9 cellular contexts compared by ENCODE assay signal in genomic region chr2:135960598-135961551, GRCh38.
DNase-seq lines count a peak whose midpoint lies in the region; ATAC-seq and TF ChIP-seq lines count a peak whose summit lies in the region.
"Had no signal": no experiment of that assay in that cellular context is flagged by ENCODE, and none has a peak within 500 bp of the region (broad histone marks: within the 10 kb centered on the region; RNA-seq: fewer than 3 reads in every experiment).

No MANE protein-coding gene starts in this region.

- H3K9me3 Mint-ChIP-seq in activated T-cell treated with anti-CD3 and anti-CD28 coated beads, Interleukin-2, amount 50 U/mL, for 24 hours, result no peaks in the 10 kb centered on the region
- no peaks in the 10 kb centered on the region for H3K9me3 Mint-ChIP-seq in stimulated activated naive CD8-positive, alpha-beta T cell treated with anti-CD3 and anti-CD28 coated beads, Interleukin-15, Interleukin-2, amounts not matched to agents 100 ng/mL and 50 ng/mL, for 24 hours

- H3K9ac ChIP-seq in SK-N-MC (ENCODE audit: insufficient read length), result peak overlapping the region; percentile 66
- H3K9ac ChIP-seq: BLaER1 treated with 17β-estradiol and CSF1 and Interleukin-3, amounts not matched to agents 10 nM and 100 nM had no signal

- peak overlapping the region; percentile 89 for H3K27ac Mint-ChIP-seq in activated T-cell treated with anti-CD3 and anti-CD28 coated beads, Interleukin-2, amount 50 U/mL, for 24 hours
- peak overlapping the region; percentile 64 for H3K27ac Mint-ChIP-seq in stimulated activated naive CD8-positive, alpha-beta T cell treated with anti-CD3 and anti-CD28 coated beads, Interleukin-15, Interleukin-2, amounts not matched to agents 100 ng/mL and 50 ng/mL, for 24 hours

- no peaks in the 10 kb centered on the region for H3K9me3 ChIP-seq in SK-N-MC (ENCODE audit: low read depth, low read length)

- H3K36me3 ChIP-seq in SK-N-MC (ENCODE audit: insufficient read depth, low read length), result peaks cover 22% of the 10 kb centered on the region

- H3K4me3 ChIP-seq in SK-N-MC (peak overlapping the region; percentile 59), fibroblast of mammary gland (ENCODE audit: control insufficient read depth, low read depth, low read length) (no peak overlapping the region)
- H3K4me3 ChIP-seq: BLaER1 treated with 17β-estradiol and CSF1 and Interleukin-3, amounts not matched to agents 10 nM and 100 nM had no signal

- no peak for TF ChIP-seq CTCF in fibroblast of mammary gland (conservative IDR thresholded peaks at IDR 0.05; ENCODE audit: control insufficient read depth, insufficient read depth, low read depth, low read length)

- no peak for DNase-seq in activated T-cell treated with anti-CD3 and anti-CD28 coated beads, Interleukin-2, amount 50 U/mL, for 24 hours
- DNase-seq in activated T-cell treated with anti-CD3 and anti-CD28 coated beads, Interleukin-2, amount 50 U/mL, for 1 hour, result no peak
- DNase-seq in SK-N-MC (ENCODE audit: low read depth, low spot score) (no peak), fibroblast of mammary gland (ENCODE audit: low read depth) (peak; percentile 20)

- ATAC-seq in GM18519 (IDR thresholded peaks at IDR 0.05; ENCODE audit: low FRiP score, unreplicated experiment) (no peak), GM18861 (IDR thresholded peaks at IDR 0.05; ENCODE audit: unreplicated experiment) (no peak), GM18858 (IDR thresholded peaks at IDR 0.05; ENCODE audit: unreplicated experiment) (no peak)

- peaks cover 80% of the 10 kb centered on the region for H3K36me3 Mint-ChIP-seq in activated T-cell treated with anti-CD3 and anti-CD28 coated beads, Interleukin-2, amount 50 U/mL, for 24 hours (ENCODE audit: low read depth)
- peaks cover 68% of the 10 kb centered on the region for H3K36me3 Mint-ChIP-seq in stimulated activated naive CD8-positive, alpha-beta T cell treated with anti-CD3 and anti-CD28 coated beads, Interleukin-15, Interleukin-2, amounts not matched to agents 100 ng/mL and 50 ng/mL, for 24 hours (ENCODE audit: low read depth)

- peak overlapping the region; percentile 8 for H3K4me3 Mint-ChIP-seq in activated T-cell treated with anti-CD3 and anti-CD28 coated beads, Interleukin-2, amount 50 U/mL, for 24 hours
- no peak overlapping the region for H3K4me3 Mint-ChIP-seq in stimulated activated naive CD8-positive, alpha-beta T cell treated with anti-CD3 and anti-CD28 coated beads, Interleukin-15, Interleukin-2, amounts not matched to agents 100 ng/mL and 50 ng/mL, for 24 hours

- H3K27ac ChIP-seq in SK-N-MC, result peak overlapping the region; percentile 91
- H3K27ac ChIP-seq: BLaER1 treated with 17β-estradiol and CSF1 and Interleukin-3, amounts not matched to agents 10 nM and 100 nM had no signal

- peaks cover 59% of the 10 kb centered on the region for H3K4me1 Mint-ChIP-seq in activated T-cell treated with anti-CD3 and anti-CD28 coated beads, Interleukin-2, amount 50 U/mL, for 24 hours (ENCODE audit: low read depth)
- H3K4me1 Mint-ChIP-seq in stimulated activated naive CD8-positive, alpha-beta T cell treated with anti-CD3 and anti-CD28 coated beads, Interleukin-15, Interleukin-2, amounts not matched to agents 100 ng/mL and 50 ng/mL, for 24 hours (ENCODE audit: low read depth), result peaks cover 59% of the 10 kb centered on the region

- H3K27me3 Mint-ChIP-seq in activated T-cell treated with anti-CD3 and anti-CD28 coated beads, Interleukin-2, amount 50 U/mL, for 24 hours, result no peaks in the 10 kb centered on the region
- H3K27me3 Mint-ChIP-seq in stimulated activated naive CD8-positive, alpha-beta T cell treated with anti-CD3 and anti-CD28 coated beads, Interleukin-15, Interleukin-2, amounts not matched to agents 100 ng/mL and 50 ng/mL, for 24 hours, result no peaks in the 10 kb centered on the region
